Comparison of ENCODE assay signal across 26 cellular contexts in genomic region chr10:133231244-133231945, GRCh38. TPM values are rescaled to one million over a fixed set of nuclear protein-coding genes. Genes with fewer than 3 reads are reported as not detected.
DNase-seq lines count a peak whose midpoint lies in the region; ATAC-seq, FAIRE-seq and TF ChIP-seq lines count a peak whose summit lies in the region.
"Had no signal": no experiment of that assay in that cellular context is flagged by ENCODE, and none has a peak within 500 bp of the region (broad histone marks: within the 10 kb centered on the region; RNA-seq: fewer than 3 reads in every experiment).

No MANE protein-coding gene starts in this region.

- TF ChIP-seq POLR2A in testis (IDR thresholded peaks at IDR 0.05) (no peak), right lobe of liver (IDR thresholded peaks at IDR 0.05) (no peak)

- no peaks in the 10 kb centered on the region for H3K36me3 ChIP-seq in kidney (ENCODE audit: control insufficient read depth in 1 of 2, insufficient read depth in 2 of 2, low read length in 2 of 2)
- no peaks in the 10 kb centered on the region for H3K36me3 ChIP-seq in testis (ENCODE audit: low read depth, missing control alignments)
- no peaks in the 10 kb centered on the region for H3K36me3 ChIP-seq in hepatocyte (replicated peaks; ENCODE audit: insufficient read depth, low read depth)
- H3K36me3 ChIP-seq in right lobe of liver = no peaks in the 10 kb centered on the region
- H3K36me3 ChIP-seq: suprapubic skin had no signal

- no peak for FAIRE-seq in kidney (lab: Jason Lieb, UNC)
- FAIRE-seq: GM12878, H54, islet of Langerhans had no signal

- H3K4me3 Mint-ChIP-seq in activated naive CD4-positive, alpha-beta T cell treated with anti-CD3 and anti-CD28 coated beads, Interleukin-2, amount 50 U/mL, for 24 hours = peak overlapping the region; percentile 45
- H3K4me3 Mint-ChIP-seq in activated T-helper 17 cell treated with anti-CD3 and anti-CD28 coated beads, Interleukin-2, amount 50 U/mL, for 72 hours = peak overlapping the region; percentile 32

- H3K27ac Mint-ChIP-seq in activated naive CD4-positive, alpha-beta T cell treated with anti-CD3 and anti-CD28 coated beads, Interleukin-2, amount 50 U/mL, for 24 hours = no peak overlapping the region
- H3K27ac Mint-ChIP-seq in activated T-helper 17 cell treated with anti-CD3 and anti-CD28 coated beads, Interleukin-2, amount 50 U/mL, for 72 hours = no peak overlapping the region

- no peaks in the 10 kb centered on the region for H4K20me1 ChIP-seq in hepatocyte (ENCODE audit: insufficient read depth, poor library complexity, severe bottlenecking)

- peaks cover 32% of the 10 kb centered on the region for H3K27me3 Mint-ChIP-seq in activated naive CD4-positive, alpha-beta T cell treated with anti-CD3 and anti-CD28 coated beads, Interleukin-2, amount 50 U/mL, for 24 hours
- peaks cover 31% of the 10 kb centered on the region for H3K27me3 Mint-ChIP-seq in activated T-helper 17 cell treated with anti-CD3 and anti-CD28 coated beads, Interleukin-2, amount 50 U/mL, for 72 hours

- H3K9me3 Mint-ChIP-seq in activated naive CD4-positive, alpha-beta T cell treated with anti-CD3 and anti-CD28 coated beads, Interleukin-2, amount 50 U/mL, for 24 hours = no peaks in the 10 kb centered on the region
- no peaks in the 10 kb centered on the region for H3K9me3 Mint-ChIP-seq in activated T-helper 17 cell treated with anti-CD3 and anti-CD28 coated beads, Interleukin-2, amount 50 U/mL, for 72 hours
- H3K9me3 Mint-ChIP-seq: central memory CD8-positive, alpha-beta T cell had no signal

- peaks cover 10% of the 10 kb centered on the region for H3K4me1 Mint-ChIP-seq in activated naive CD4-positive, alpha-beta T cell treated with anti-CD3 and anti-CD28 coated beads, Interleukin-2, amount 50 U/mL, for 24 hours
- H3K4me1 Mint-ChIP-seq in activated T-helper 17 cell treated with anti-CD3 and anti-CD28 coated beads, Interleukin-2, amount 50 U/mL, for 72 hours = peaks cover under 1% of the 10 kb centered on the region

- 18 to 20% methylated on average over 30 to 41 of the region's 44 CpGs for WGBS in testis, 2 donors
- 25% methylated on average over 44 of the region's 44 CpGs for WGBS in hepatocyte (ENCODE audit: low lambda C conversion rate, missing lambda C conversion rate)
- 5% methylated on average over 4 of the region's 44 CpGs for WGBS in right lobe of liver (ENCODE audit: insufficient coverage, low coverage, low lambda C conversion rate, missing lambda C conversion rate)

- H3K27ac ChIP-seq in kidney (ENCODE audit: low read depth in 2 of 2, low read length in 2 of 2) (no peak overlapping the region), testis (no peak overlapping the region), hepatocyte (no peak overlapping the region), right lobe of liver (no peak overlapping the region)
- H3K27ac ChIP-seq: psoas muscle, suprapubic skin had no signal

- H3K9me2 ChIP-seq in hepatocyte (replicated peaks; ENCODE audit: insufficient read depth) = no peaks in the 10 kb centered on the region

- no peaks in the 10 kb centered on the region for H3K9me3 ChIP-seq in kidney (ENCODE audit: control insufficient read depth in 1 of 2, low read length in 2 of 2)
- H3K9me3 ChIP-seq in testis = no peaks in the 10 kb centered on the region
- H3K9me3 ChIP-seq in hepatocyte (ENCODE audit: low read depth) = no peaks in the 10 kb centered on the region
- H3K9me3 ChIP-seq in right lobe of liver = no peaks in the 10 kb centered on the region
- H3K9me3 ChIP-seq: psoas muscle, suprapubic skin had no signal

- no peak overlapping the region for H2AFZ ChIP-seq in hepatocyte

- no peak overlapping the region for H3K9ac ChIP-seq in kidney (ENCODE audit: low read length in 2 of 2)

- no peaks in the 10 kb centered on the region for H3K79me2 ChIP-seq in hepatocyte

- H3K4me3 ChIP-seq in kidney (ENCODE audit: low read length in 2 of 2) (no peak overlapping the region), testis (peak overlapping the region; percentile 20 to 26), hepatocyte (no peak overlapping the region), right lobe of liver (no peak overlapping the region)
- H3K4me3 ChIP-seq: GM12878, smooth muscle cell had no signal

- H3K36me3 Mint-ChIP-seq in activated naive CD4-positive, alpha-beta T cell treated with anti-CD3 and anti-CD28 coated beads, Interleukin-2, amount 50 U/mL, for 24 hours = no peaks in the 10 kb centered on the region
- H3K36me3 Mint-ChIP-seq in activated T-helper 17 cell treated with anti-CD3 and anti-CD28 coated beads, Interleukin-2, amount 50 U/mL, for 72 hours (ENCODE audit: low read depth) = peaks cover 7% of the 10 kb centered on the region

- H3K4me1 ChIP-seq in kidney (ENCODE audit: control insufficient read depth in 1 of 2, insufficient read depth in 1 of 2, low read depth in 1 of 2, low read length in 2 of 2) (no peaks in the 10 kb centered on the region), testis (no peaks in the 10 kb centered on the region), hepatocyte (ENCODE audit: insufficient read depth) (peaks cover 4% of the 10 kb centered on the region), right lobe of liver (peaks cover 0 to 3% (median 0%) of the 10 kb centered on the region in 4 donors)
- H3K4me1 ChIP-seq: psoas muscle had no signal

- no peak for DNase-seq in activated naive CD4-positive, alpha-beta T cell (lab: John Stamatoyannopoulos, UW)
- DNase-seq in kidney = peak; percentile 71
- no peak for DNase-seq in testis
- DNase-seq in stimulated activated CD4-positive, alpha-beta T cell treated with anti-CD3 and anti-CD28 coated beads, Interleukin-4, amount 100 ng/mL, for 1 hour = no peak
- no peak for DNase-seq in hepatocyte (ENCODE audit: low spot score)
- DNase-seq in right lobe of liver = no peak
- DNase-seq: activated CD4-positive, CD25-positive, alpha-beta regulatory T cell; activated effector memory CD4-positive, alpha-beta T cell treated with anti-CD3 and anti-CD28 coated beads, Interleukin-2, amount 50 U/mL, for 16 hours; effector CD8-positive, alpha-beta T cell; NCI-H1694; NCI-H774; PC-3; psoas muscle; SIG-M5; stimulated activated CD4-positive, alpha-beta T cell treated with anti-CD3 and anti-CD28 coated beads, Interleukin-4, amount 100 ng/mL, for 4 hours had no signal

- TF ChIP-seq CTCF in kidney (IDR thresholded peaks at IDR 0.05; ENCODE audit: borderline replicate concordance, extremely low read depth, insufficient read depth) = no peak
- no peak for TF ChIP-seq CTCF in testis (IDR thresholded peaks at IDR 0.05)
- TF ChIP-seq CTCF in hepatocyte (IDR thresholded peaks at IDR 0.05; ENCODE audit: poor library complexity) = no peak
- TF ChIP-seq CTCF in right lobe of liver (IDR thresholded peaks at IDR 0.05) = no peak

- no peak for ATAC-seq in activated T-helper 17 cell treated with anti-CD3 and anti-CD28 coated beads, Interleukin-2, amount 50 U/mL, for 72 hours (replicated peaks)
- ATAC-seq in right lobe of liver = no peak
- ATAC-seq: GM12878, PC-3, psoas muscle had no signal

- intact Hi-C loops in kidney (cut with DNase I) (no loop called here), testis (cut with DNase I; ENCODE audit: low total_unique reads) (no loop called here), right lobe of liver (cut with DNase I) (no loop called here)

- no peak overlapping the region for H3K4me2 ChIP-seq in hepatocyte

- no peaks in the 10 kb centered on the region for H3K27me3 ChIP-seq in testis
- H3K27me3 ChIP-seq in hepatocyte = peaks cover 81% of the 10 kb centered on the region
- peaks cover 0 to 13% of the 10 kb centered on the region in 2 donors for H3K27me3 ChIP-seq in right lobe of liver

RNA-seq across cellular contexts. Expression of gene UTF1, which starts 1.4 kb away (rescaled TPM):
- not detected for total RNA-seq in activated T-helper 17 cell treated with anti-CD3 and anti-CD28 coated beads, Interleukin-2, amount 50 U/mL, for 72 hours
- not detected for total RNA-seq in kidney
- polyA plus RNA-seq in kidney (ENCODE audit: insufficient read depth, low read depth, low replicate concordance) = not detected
- total RNA-seq in testis = 10 to 100 TPM; 17.2 to 18.6 TPM
- 5.3 TPM for polyA plus RNA-seq in testis (ENCODE audit: insufficient read depth, low read depth, low replicate concordance)
- not detected in 2 replicates for total RNA-seq in hepatocyte
- polyA plus RNA-seq in hepatocyte = not detected in 2 replicates
- total RNA-seq in right lobe of liver = not detected
- total RNA-seq: fibroblast of lung; GM12878; lung microvascular endothelial cell; PC-3; psoas muscle; smooth muscle cell; suprapubic skin; T-helper 1 cell treated with Interleukin-12 subunit alpha and Interleukin-12 subunit beta and Interleukin-4 antibody, amounts not matched to agents 30 ng/mL and 1 ng/mL, for 36 hours had no signal
- polyA plus RNA-seq: fibroblast of lung, GM12878, psoas muscle, smooth muscle cell had no signal

RNA-seq across cellular contexts. Expression of gene VENTX, which starts 6.3 kb away (rescaled TPM):
- total RNA-seq in activated T-helper 17 cell treated with anti-CD3 and anti-CD28 coated beads, Interleukin-2, amount 50 U/mL, for 72 hours = under 1 TPM in 1 of 2 donors, not detected in 1; 0.21 TPM
- total RNA-seq in kidney (3.3 TPM), testis (1 to 10 TPM; 2.2 to 3.5 TPM), hepatocyte (not detected in 2 replicates), right lobe of liver (under 1 TPM; 0.09 to 0.38 (median 0.19) TPM)
- polyA plus RNA-seq in kidney (ENCODE audit: insufficient read depth, low read depth, low replicate concordance) (0.39 TPM), testis (ENCODE audit: insufficient read depth, low read depth, low replicate concordance) (1.5 TPM), hepatocyte (not detected in 2 replicates)
- total RNA-seq: fibroblast of lung; GM12878; lung microvascular endothelial cell; PC-3; smooth muscle cell; T-helper 1 cell treated with Interleukin-12 subunit alpha and Interleukin-12 subunit beta and Interleukin-4 antibody, amounts not matched to agents 30 ng/mL and 1 ng/mL, for 36 hours had no signal
- polyA plus RNA-seq: fibroblast of lung, smooth muscle cell had no signal

RNA-seq across cellular contexts. Expression of gene ADAM8, which starts 45.3 kb away (rescaled TPM):
- 100 to 1,000 TPM in 1 of 2 donors, 10 to 100 TPM in 1; 83.7 to 336 TPM for total RNA-seq in activated T-helper 17 cell treated with anti-CD3 and anti-CD28 coated beads, Interleukin-2, amount 50 U/mL, for 72 hours
- total RNA-seq in kidney (16.6 TPM), testis (10 to 100 TPM; 12.8 to 14.6 TPM), hepatocyte (1.9 and 5.1 TPM in 2 replicates), right lobe of liver (1 to 10 TPM; 2.6 to 8.8 (median 5.2) TPM)
- polyA plus RNA-seq in kidney (ENCODE audit: insufficient read depth, low read depth, low replicate concordance) (3.4 TPM), testis (ENCODE audit: insufficient read depth, low read depth, low replicate concordance) (3.5 TPM), hepatocyte (3.0 and 5.4 TPM in 2 replicates)

Comparison
In these comparisons a context has a peak if more than half of its experiments do, and no peak if none do; other contexts are left out.
1. H3K4me3 ChIP-seq: peak in testis (2 of 2); none in kidney (0 of 2), hepatocyte (single experiment) and right lobe of liver (0 of 3).
2. RNA of gene UTF1, which starts 1.4 kb away (total RNA-seq): 17.2 to 18.6 TPM in testis; not detected in kidney (single experiment), not detected in activated T-helper 17 cell treated with anti-CD3 and anti-CD28 coated beads, Interleukin-2, amount 50 U/mL, for 72 hours, not detected in hepatocyte and not detected in right lobe of liver; every median in the first group is over 10 times any median in the second.